Comparison of ENCODE assay signal across 9 cellular contexts in the genomic region with DNA sequence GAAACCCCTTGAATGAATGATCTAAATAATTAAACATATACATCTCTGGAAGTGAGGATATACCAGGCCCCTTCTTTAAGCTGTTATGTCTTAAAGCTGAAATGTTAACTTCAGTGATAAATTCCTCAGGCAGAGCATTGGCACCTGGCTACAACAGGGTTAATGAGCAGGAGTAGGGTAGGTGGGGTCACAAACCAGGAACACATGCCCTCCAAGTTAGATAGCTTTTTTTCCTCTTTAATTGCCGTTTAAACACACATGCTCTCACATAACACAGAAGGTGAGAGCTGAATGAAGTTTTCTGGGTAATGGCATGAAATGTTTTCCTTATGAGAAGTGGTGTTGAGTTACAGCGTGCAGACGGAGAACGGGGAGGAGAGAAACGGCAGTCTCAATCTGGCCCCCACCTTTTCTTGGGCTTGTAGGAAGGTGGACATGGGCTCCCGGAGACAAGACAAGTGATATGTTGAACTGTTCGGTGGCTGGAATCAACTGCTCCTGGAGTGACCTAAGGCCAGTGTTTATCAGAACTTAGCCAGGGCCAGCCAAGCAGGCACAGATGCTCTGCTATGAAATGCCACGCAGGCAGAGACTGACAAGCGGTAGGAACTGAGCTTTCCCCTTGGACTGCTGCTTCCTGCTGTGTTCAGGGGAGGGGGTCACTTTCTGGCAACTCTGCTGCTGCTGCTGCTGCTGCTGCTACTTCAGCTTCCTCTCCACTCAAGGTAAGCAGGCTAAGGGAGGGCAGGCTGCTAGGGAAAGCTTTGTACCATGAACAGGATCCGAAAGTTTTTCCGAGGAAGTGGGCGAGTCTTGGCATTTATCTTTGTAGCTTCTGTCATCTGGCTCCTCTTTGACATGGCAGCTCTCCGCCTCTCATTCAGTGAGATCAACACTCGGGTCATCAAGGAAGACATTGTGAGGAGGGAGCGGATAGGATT. TPM values are rescaled to one million over a fixed set of nuclear protein-coding genes. Genes with fewer than 3 reads are reported as not detected.
DNase-seq lines count a peak whose midpoint lies in the region; ATAC-seq and FAIRE-seq lines count a peak whose summit lies in the region.
"Had no signal": no experiment of that assay in that cellular context is flagged by ENCODE, and none has a peak within 500 bp of the region (broad histone marks: within the 10 kb centered on the region; RNA-seq: fewer than 3 reads in every experiment).

A gene with protein sequence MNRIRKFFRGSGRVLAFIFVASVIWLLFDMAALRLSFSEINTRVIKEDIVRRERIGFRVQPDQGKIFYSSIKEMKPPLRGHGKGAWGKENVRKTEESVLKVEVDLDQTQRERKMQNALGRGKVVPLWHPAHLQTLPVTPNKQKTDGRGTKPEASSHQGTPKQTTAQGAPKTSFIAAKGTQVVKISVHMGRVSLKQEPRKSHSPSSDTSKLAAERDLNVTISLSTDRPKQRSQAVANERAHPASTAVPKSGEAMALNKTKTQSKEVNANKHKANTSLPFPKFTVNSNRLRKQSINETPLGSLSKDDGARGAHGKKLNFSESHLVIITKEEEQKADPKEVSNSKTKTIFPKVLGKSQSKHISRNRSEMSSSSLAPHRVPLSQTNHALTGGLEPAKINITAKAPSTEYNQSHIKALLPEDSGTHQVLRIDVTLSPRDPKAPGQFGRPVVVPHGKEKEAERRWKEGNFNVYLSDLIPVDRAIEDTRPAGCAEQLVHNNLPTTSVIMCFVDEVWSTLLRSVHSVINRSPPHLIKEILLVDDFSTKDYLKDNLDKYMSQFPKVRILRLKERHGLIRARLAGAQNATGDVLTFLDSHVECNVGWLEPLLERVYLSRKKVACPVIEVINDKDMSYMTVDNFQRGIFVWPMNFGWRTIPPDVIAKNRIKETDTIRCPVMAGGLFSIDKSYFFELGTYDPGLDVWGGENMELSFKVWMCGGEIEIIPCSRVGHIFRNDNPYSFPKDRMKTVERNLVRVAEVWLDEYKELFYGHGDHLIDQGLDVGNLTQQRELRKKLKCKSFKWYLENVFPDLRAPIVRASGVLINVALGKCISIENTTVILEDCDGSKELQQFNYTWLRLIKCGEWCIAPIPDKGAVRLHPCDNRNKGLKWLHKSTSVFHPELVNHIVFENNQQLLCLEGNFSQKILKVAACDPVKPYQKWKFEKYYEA (plus strand): TSS at position 394 of the 941 bp plus-strand sequence. CDS start 378 bp downstream, at position 772.

- H3K4me3 ChIP-seq in HUES64 (ENCODE audit: low read length) (peak within 1 kb of the TSS; percentile 63), iPS-15b (ENCODE audit: low read depth, low read length) (peak within 1 kb of the TSS; percentile 63), small intestine (ENCODE audit: low read depth in 1 of 2, low read length in 2 of 2) (peak within 1 kb of the TSS; percentile 32 to 38)

- H3K4me1 ChIP-seq in HUES64 (ENCODE audit: insufficient read depth, low read length) (peaks cover 8% of the 10 kb centered on the region; the same call in 1 of the 2 replicates), iPS-15b (ENCODE audit: control insufficient read depth, insufficient read depth, low read length) (peaks cover 11% of the 10 kb centered on the region), small intestine (ENCODE audit: control insufficient read depth in 2 of 2, insufficient read depth in 1 of 2, low read depth in 1 of 2, low read length in 1 of 2) (peaks cover 0 to 4% of the 10 kb centered on the region in 2 donors)

- H3K27ac Mint-ChIP-seq in activated naive CD4-positive, alpha-beta T cell treated with anti-CD3 and anti-CD28 coated beads for 36 hours, result no peak within 1 kb of the TSS

- no peaks in the 10 kb centered on the region for H3K36me3 ChIP-seq in HUES64 (ENCODE audit: insufficient read depth, low read length)
- no peaks in the 10 kb centered on the region for H3K36me3 ChIP-seq in iPS-15b (ENCODE audit: control insufficient read depth, insufficient read depth, low read length)
- H3K36me3 ChIP-seq in small intestine (ENCODE audit: control insufficient read depth in 2 of 2, insufficient read depth in 2 of 2, low read length in 2 of 2), result no peaks in the 10 kb centered on the region

- CTCF ChIA-PET in activated naive CD4-positive, alpha-beta T cell treated with anti-CD3 and anti-CD28 coated beads for 36 hours (lab: Charles Lee), result interaction anchor here (0.8 kb wide), 1 partner anchor 46 kb away, joined by 3 read pairs; no protein-coding TSS in a partner anchor

- H3K4me3 Mint-ChIP-seq in activated naive CD4-positive, alpha-beta T cell treated with anti-CD3 and anti-CD28 coated beads for 36 hours, result no peak within 1 kb of the TSS
- H3K4me3 Mint-ChIP-seq: IgD-negative memory B cell had no signal

- 29% methylated on average over 14 of the region's 15 CpGs for WGBS in HUES64
- 10 to 26% (median 16%) methylated on average over 15 of the region's 15 CpGs for WGBS in small intestine, 3 donors

- intact Hi-C loops in activated naive CD4-positive, alpha-beta T cell treated with anti-CD3 and anti-CD28 coated beads for 36 hours (cut with micrococcal nuclease), result loop anchor here (10.0 kb wide), 1 partner anchor 937 kb away; no protein-coding TSS in a partner anchor

- DNase-seq in amniotic epithelial cell (ENCODE audit: low read depth) (peak; percentile 20), small intestine (peak; percentile 37), SIG-M5 (lab: John Stamatoyannopoulos, UW) (no peak), SW 1271 (lab: John Stamatoyannopoulos, UW) (no peak)
- DNase-seq in activated naive CD4-positive, alpha-beta T cell treated with anti-CD3 and anti-CD28 coated beads for 36 hours, result no peak

- H3K9me3 ChIP-seq in HUES64 (ENCODE audit: insufficient read depth, low read depth, low read length), result no peaks in the 10 kb centered on the region
- no peaks in the 10 kb centered on the region for H3K9me3 ChIP-seq in iPS-15b (ENCODE audit: control insufficient read depth, insufficient read depth, low read length)
- H3K9me3 ChIP-seq in small intestine (ENCODE audit: control insufficient read depth, low read depth), result no peaks in the 10 kb centered on the region

- H3K27me3 ChIP-seq in HUES64 (ENCODE audit: insufficient read depth, low read length) (no peaks in the 10 kb centered on the region), iPS-15b (ENCODE audit: control insufficient read depth, insufficient read depth, low read length) (no peaks in the 10 kb centered on the region), small intestine (ENCODE audit: control insufficient read depth in 2 of 2, insufficient read depth in 2 of 2, low read length in 2 of 2) (no peaks in the 10 kb centered on the region)

- FAIRE-seq in small intestine (lab: Jason Lieb, UNC), result no peak

- no peaks in the 10 kb centered on the region for H3K36me3 Mint-ChIP-seq in activated naive CD4-positive, alpha-beta T cell treated with anti-CD3 and anti-CD28 coated beads for 36 hours (ENCODE audit: low read depth)
- H3K36me3 Mint-ChIP-seq: IgD-negative memory B cell had no signal

- no peak within 1 kb of the TSS for H3K9ac ChIP-seq in HUES64 (ENCODE audit: low read depth, low read length)
- H3K9ac ChIP-seq in iPS-15b (ENCODE audit: low read depth, low read length), result no peak within 1 kb of the TSS

- peaks cover 27% of the 10 kb centered on the region for H3K4me1 Mint-ChIP-seq in activated naive CD4-positive, alpha-beta T cell treated with anti-CD3 and anti-CD28 coated beads for 36 hours (ENCODE audit: low read depth)

- H3K27ac ChIP-seq in HUES64 (ENCODE audit: low read depth, low read length) (no peak within 1 kb of the TSS), small intestine (ENCODE audit: low read depth in 1 of 2, low read length in 1 of 2) (peak within 1 kb of the TSS in 1 of 2 donors; percentile 9)

- H3K27me3 Mint-ChIP-seq in activated naive CD4-positive, alpha-beta T cell treated with anti-CD3 and anti-CD28 coated beads for 36 hours (ENCODE audit: low read depth), result peaks cover 13% of the 10 kb centered on the region

- no peaks in the 10 kb centered on the region for H3K9me3 Mint-ChIP-seq in activated naive CD4-positive, alpha-beta T cell treated with anti-CD3 and anti-CD28 coated beads for 36 hours
- H3K9me3 Mint-ChIP-seq: IgD-negative memory B cell had no signal

- ATAC-seq in GM21825 (IDR thresholded peaks at IDR 0.05; ENCODE audit: unreplicated experiment), result no peak

RNA-seq across cellular contexts. Expression of the gene that starts here (rescaled TPM):
- 0.20 TPM for polyA plus RNA-seq in HUES64 (2013, experiment 1 of 2)
- 0.19 TPM for polyA plus RNA-seq in HUES64 (2013, experiment 2 of 2)
- 1 to 10 TPM in 1 of 3 donors, under 1 TPM in 2; 0.67 to 3.8 (median 0.81) TPM for polyA plus RNA-seq in small intestine
- total RNA-seq in activated naive CD4-positive, alpha-beta T cell treated with anti-CD3 and anti-CD28 coated beads for 36 hours, result not detected
- polyA plus RNA-seq: IgD-negative memory B cell had no signal

Comparison
In these comparisons a context has a peak if more than half of its experiments do, and no peak if none do; other contexts are left out.
1. DNase-seq: peak in amniotic epithelial cell (single experiment) and small intestine (single experiment); none in SIG-M5 (single experiment), activated naive CD4-positive, alpha-beta T cell treated with anti-CD3 and anti-CD28 coated beads for 36 hours (single experiment) and SW 1271 (0 of 2).
2. Peak in every context shown above with its lines, with median percentiles within 50 percentile points of each other: H3K4me3 ChIP-seq.